In genomic region chr19:15283141-15283885, GRCh38 we compare ENCODE assay signal across 9 cellular contexts. TPM values are rescaled to one million over a fixed set of nuclear protein-coding genes. Genes with fewer than 3 reads are reported as not detected.
DNase-seq lines count a peak whose midpoint lies in the region; ATAC-seq, FAIRE-seq and TF ChIP-seq lines count a peak whose summit lies in the region.
"Had no signal": no experiment of that assay in that cellular context is flagged by ENCODE, and none has a peak within 500 bp of the region (broad histone marks: within the 10 kb centered on the region; RNA-seq: fewer than 3 reads in every experiment).

No MANE protein-coding gene starts in this region.

- no peaks in the 10 kb centered on the region for H3K9me2 ChIP-seq in Karpas-422 (replicated peaks; ENCODE audit: insufficient read depth, low read length)

- POLR2A ChIA-PET in A673 (lab: Charles Lee; ENCODE audit: low non-redundant PET) = no interaction called here
- POLR2A ChIA-PET in K562 (lab: Yijun Ruan, JAX) = interaction anchor here (0.8 to 5.0 kb wide), 6 partner anchors 9 to 167 kb away, joined by 3 to 34 read pairs (median 4); partner anchors contain the start of gene AKAP8

- intact Hi-C loops in A673 (cut with micrococcal nuclease; ENCODE audit: unreplicated experiment) (loop anchor here (5.0 kb wide), 1 partner anchor 39 kb away; no protein-coding TSS in a partner anchor), K562 (cut with micrococcal nuclease) (loop anchor here (5.0 kb wide), 1 partner anchor 39 kb away; no protein-coding TSS in a partner anchor)

- peaks cover 24% of the 10 kb centered on the region for H3K9me1 ChIP-seq in K562 (ENCODE audit: control insufficient read depth, insufficient read depth, low read length)

- H3K36me3 ChIP-seq in A673 (ENCODE audit: insufficient read depth, low read length, poor library complexity, severe bottlenecking) (no peaks in the 10 kb centered on the region), Karpas-422 (ENCODE audit: insufficient read depth, low read length) (no peaks in the 10 kb centered on the region), K562 (ENCODE audit: control insufficient read depth, insufficient read depth, low read length) (peaks cover 20% of the 10 kb centered on the region; the same call in 2 of the 3 replicates)

- H3K4me1 ChIP-seq in A673 (ENCODE audit: insufficient read depth, low read length, poor library complexity, severe bottlenecking) (peaks cover 75% of the 10 kb centered on the region), Karpas-422 (ENCODE audit: low read length) (peaks cover 82% of the 10 kb centered on the region), K562 (replicated peaks in 1 of 2; ENCODE audit: control insufficient read depth in 2 of 2, insufficient read depth in 2 of 2, low read length in 2 of 2) (peaks cover 14 to 63% of the 10 kb centered on the region in 2 experiments)

- H3K4me2 ChIP-seq in Karpas-422 (ENCODE audit: low read depth, low read length, poor library complexity, severe bottlenecking) (peak overlapping the region; percentile 81), K562 (ENCODE audit: insufficient read depth, low read length) (peak overlapping the region; percentile 30; the same call in 1 of the 2 replicates)

- CTCF ChIA-PET in A673 (lab: Charles Lee) = no interaction called here
- CTCF ChIA-PET in K562 (lab: Yijun Ruan, JAX; ENCODE audit: low intra/inter-chr PET ratio) = no interaction called here

- 40% methylated on average over 10 of the region's 10 CpGs for WGBS in K562 (ENCODE audit: insufficient coverage, low coverage, missing lambda C conversion rate)

- H3K9ac ChIP-seq in Karpas-422 (ENCODE audit: low read length) (peak overlapping the region; percentile 71; the same call in 1 of the 2 replicates), K562 (ENCODE audit: insufficient read depth in 1 of 2, low read depth in 2 of 2, low read length in 2 of 2) (no peak overlapping the region; a peak in 1 of 4 replicates)

- TF ChIP-seq EP300 in K562 (IDR thresholded peaks at IDR 0.05; ENCODE audit: low read length) = no peak

- no peak for FAIRE-seq in K562 (lab: Jason Lieb, UNC)

- peaks cover 99% of the 10 kb centered on the region for H3K79me2 ChIP-seq in Karpas-422 (ENCODE audit: low read length)
- H3K79me2 ChIP-seq in K562 (ENCODE audit: control insufficient read depth, insufficient read depth, low read length) = peaks cover 100% of the 10 kb centered on the region

- no peak for TF ChIP-seq POLR2A in K562 (conservative IDR thresholded peaks at IDR 0.05)

- TF ChIP-seq CTCF in A673 (conservative IDR thresholded peaks at IDR 0.05; ENCODE audit: low read depth, low read length) (no peak), K562 (IDR thresholded peaks at IDR 0.05 in 2 of 3, conservative IDR thresholded peaks at IDR 0.05 in 1 of 3; ENCODE audit: insufficient read depth in 2 of 3, low read depth in 1 of 3, low read length in 3 of 3) (no peak)

- H3K9me3 ChIP-seq in A673 (ENCODE audit: low read depth, low read length, poor library complexity, severe bottlenecking) (no peaks in the 10 kb centered on the region), Karpas-422 (ENCODE audit: low read length) (no peaks in the 10 kb centered on the region), K562 (replicated peaks; ENCODE audit: control insufficient read depth, insufficient read depth, low read depth, low read length) (no peaks in the 10 kb centered on the region)

- ATAC-seq in K562 (0 out of 3 replicates have a peak, but pooled peaks have one; percentile 15), GM21526 (IDR thresholded peaks at IDR 0.05; ENCODE audit: low FRiP score, unreplicated experiment) (no peak), GM21737 (IDR thresholded peaks at IDR 0.05; ENCODE audit: unreplicated experiment) (no peak), HG03439 (IDR thresholded peaks at IDR 0.05; ENCODE audit: unreplicated experiment) (no peak)

- TF ChIP-seq RAD21 in K562 (CRISPR knock-in tag; conservative IDR thresholded peaks at IDR 0.05 in 1 of 2, IDR thresholded peaks at IDR 0.05 in 1 of 2) = no peak

- in situ Hi-C loops in K562 (cut with MboI) = no loop called here

- H3K4me3 ChIP-seq in A673 (ENCODE audit: low read depth, low read length, poor library complexity, severe bottlenecking) (no peak overlapping the region), Karpas-422 (ENCODE audit: low read length) (no peak overlapping the region), K562 (no peak overlapping the region)

- BruUV-seq in A673 (replicated peaks; lab: Mats Ljungman, UMichigan) = no TSS peak
- no TSS peak for BruUV-seq in K562 (replicated peaks; lab: Mats Ljungman, UMichigan)

- H2AFZ ChIP-seq in Karpas-422 (ENCODE audit: low read length) (no peak overlapping the region), K562 (ENCODE audit: low read depth, low read length) (no peak overlapping the region)

- DNase-seq in A673 (ENCODE audit: low spot score) = no peak
- DNase-seq in Karpas-422 = no peak
- DNase-seq in K562 (ENCODE audit: extremely low read depth in 1 of 4, low spot score in 3 of 4) = no peak
- peak; percentile 77 for DNase-seq in myocyte (ENCODE audit: low read depth)
- DNase-seq in COLO829 (ENCODE audit: low spot score) = no peak
- DNase-seq: NCI-H1048 had no signal

- H4K20me1 ChIP-seq in Karpas-422 (ENCODE audit: insufficient read depth, low read depth, low read length) (peaks cover 67% of the 10 kb centered on the region), K562 (replicated peaks; ENCODE audit: control insufficient read depth, insufficient read depth, low read length) (peaks cover 86% of the 10 kb centered on the region)

- H3K27me3 ChIP-seq in A673 (replicated peaks; ENCODE audit: insufficient read depth, low read depth, low read length, poor library complexity) (no peaks in the 10 kb centered on the region), Karpas-422 (ENCODE audit: low read length) (no peaks in the 10 kb centered on the region), K562 (ENCODE audit: control insufficient read depth in 2 of 2, insufficient read depth in 2 of 2, low read length in 2 of 2) (no peaks in the 10 kb centered on the region)

- H3K27ac ChIP-seq in A673 (ENCODE audit: low read depth, low read length, poor library complexity, severe bottlenecking) (peak overlapping the region; percentile 90), Karpas-422 (ENCODE audit: low read length) (peak overlapping the region; percentile 88), K562 (ENCODE audit: extremely low read depth, low read depth, low read length) (peak overlapping the region; percentile 59; the same call in 2 of the 3 replicates)

TF ChIP-seq in K562, 482 proteins besides CTCF, POLR2A, EP300 and RAD21 (continues in another document):
- TF ChIP-seq ZNF263 (CRISPR knock-in tag; IDR thresholded peaks at IDR 0.05; ENCODE audit: borderline replicate concordance) = no peak

RNA-seq across cellular contexts. Expression of gene BRD4, which starts 49.0 kb away (rescaled TPM):
- total RNA-seq in A673 (2021) (174 and 178 TPM in 2 replicates), K562 (2014; rRNA removed) (15.6 and 24.0 TPM in 2 replicates), K562 (2014; rRNA removed; fragmentation: Illumina TruSeq; extraction: Trizol) (11.3 and 13.0 TPM in 2 replicates), K562 (2015; rRNA removed; fragmentation: Illumina TruSeq; extraction: Trizol) (16.1 and 18.2 TPM in 2 replicates), K562 (2021) (93.7 and 105 TPM in 2 replicates), myocyte (18.9 and 20.7 TPM in 2 replicates)
- total RNA-seq in Karpas-422 (2014; rRNA removed; shearing (Covaris generic); ENCODE audit: low replicate concordance) = 41.4 and 58.6 TPM in 2 replicates
- total RNA-seq in K562 (2011; cell fraction: chromatin; rRNA removed; ENCODE audit: low replicate concordance) = 157 and 305 TPM in 2 replicates
- 129 and 134 TPM in 2 replicates for total RNA-seq in K562 (2011; cell fraction: nucleolus; rRNA removed)
- 133 and 164 TPM in 2 replicates for total RNA-seq in K562 (2011; cell fraction: nucleoplasm; rRNA removed)
- polyA plus RNA-seq in K562 (2011; rRNA removed) (8.9 and 11.0 TPM in 2 replicates), K562 (2014; fragmentation: Illumina TruSeq; extraction: Trizol) (35.3 and 43.4 TPM in 2 replicates), K562 (2014; fragmentation: Nextera tagmentation; extraction: Ambion mirVana) (1 to 10 TPM; 1.8 to 5.4 TPM), K562 (2014; rRNA removed) (23.3 and 24.3 TPM in 2 replicates)
- polyA plus RNA-seq in K562 (2011; cell fraction: cytosol; rRNA removed) = 5.8 and 8.4 TPM in 2 replicates
- polyA plus RNA-seq in K562 (2011; cell fraction: nucleus; rRNA removed) = 36.9 and 48.9 TPM in 2 replicates
- polyA plus RNA-seq in K562 (2012) = 61.3 and 74.1 TPM in 2 replicates
- 14.6 and 17.9 TPM in 2 replicates for polyA minus RNA-seq in K562 (2011; rRNA and poly(A)+ RNA removed)
- polyA minus RNA-seq in K562 (2011; cell fraction: cytosol; rRNA and poly(A)+ RNA removed) = 36.5 and 50.1 TPM in 2 replicates
- 35.0 and 50.0 TPM in 2 replicates for polyA minus RNA-seq in K562 (2011; cell fraction: nucleus; rRNA and poly(A)+ RNA removed)
- polyA plus RNA-seq in myocyte (2012) = 49.5 TPM

RNA-seq across cellular contexts. Expression of gene EPHX3, which starts 51.1 kb away (rescaled TPM):
- 0.73 and 1.2 TPM in 2 replicates for total RNA-seq in A673 (2021)
- total RNA-seq in Karpas-422 (2014; rRNA removed; shearing (Covaris generic); ENCODE audit: low replicate concordance) = 0.11 and 1.6 TPM in 2 replicates
- 0.39 and 1.6 TPM in 2 replicates for total RNA-seq in K562 (2011; cell fraction: chromatin; rRNA removed; ENCODE audit: low replicate concordance)
- total RNA-seq in K562 (2011; cell fraction: nucleolus; rRNA removed) = 0.79 and 0.83 TPM in 2 replicates
- 0.69 and 0.88 TPM in 2 replicates for total RNA-seq in K562 (2011; cell fraction: nucleoplasm; rRNA removed)
- not detected in 2 replicates for total RNA-seq in K562 (2014; rRNA removed)
- not detected in 2 replicates for total RNA-seq in K562 (2014; rRNA removed; fragmentation: Illumina TruSeq; extraction: Trizol)
- total RNA-seq in K562 (2015; rRNA removed; fragmentation: Illumina TruSeq; extraction: Trizol) = not detected in 2 replicates
- total RNA-seq in K562 (2021) = 0.20 TPM in 1 of 2 replicates, not detected in the other
- polyA plus RNA-seq in K562 (2011; rRNA removed) = 0.07 TPM in 1 of 2 replicates, not detected in the other
- 0.06 and 0.12 TPM in 2 replicates for polyA plus RNA-seq in K562 (2011; cell fraction: cytosol; rRNA removed)
- 0.21 and 0.50 TPM in 2 replicates for polyA plus RNA-seq in K562 (2011; cell fraction: nucleus; rRNA removed)
- not detected in 2 replicates for polyA plus RNA-seq in K562 (2012)
- not detected in 2 replicates for polyA plus RNA-seq in K562 (2014; fragmentation: Illumina TruSeq; extraction: Trizol)
- polyA plus RNA-seq in K562 (2014; fragmentation: Nextera tagmentation; extraction: Ambion mirVana) = not detected
- not detected in 2 replicates for polyA plus RNA-seq in K562 (2014; rRNA removed)
- not detected in 2 replicates for polyA minus RNA-seq in K562 (2011; rRNA and poly(A)+ RNA removed)
- not detected in 2 replicates for polyA minus RNA-seq in K562 (2011; cell fraction: cytosol; rRNA and poly(A)+ RNA removed)
- polyA minus RNA-seq in K562 (2011; cell fraction: nucleus; rRNA and poly(A)+ RNA removed) = not detected in 2 replicates
- total RNA-seq in myocyte = 0.16 TPM in 1 of 2 replicates, not detected in the other
- polyA plus RNA-seq in myocyte (2012) = 0.14 TPM
